Comparison of ENCODE assay signal across 13 cellular contexts in genomic region chr1:40851643-40852042, GRCh38.
"Had no signal": no experiment of that assay in that cellular context is flagged by ENCODE, and none has a peak within 500 bp of the region (broad histone marks: within the 10 kb centered on the region; RNA-seq: fewer than 3 reads in every experiment).

No MANE protein-coding gene starts in this region.

- H3K36me3 Mint-ChIP-seq: naive B cell had no signal

- ATAC-seq: left colon had no signal

- H3K27ac Mint-ChIP-seq: activated CD4-positive, alpha-beta memory T cell treated with anti-CD3 and anti-CD28 coated beads, Interleukin-2, amount 10 ng/mL, durations not matched to agents 7 days and 5 days; activated naive CD4-positive, alpha-beta T cell treated with anti-CD3 and anti-CD28 coated beads for 36 hours; stimulated activated naive CD8-positive, alpha-beta T cell treated with anti-CD3 and anti-CD28 coated beads, Interleukin-15, Interleukin-2, amounts not matched to agents 100 ng/mL and 50 ng/mL, for 24 hours had no signal

- H3K9me3 Mint-ChIP-seq: activated CD4-positive, alpha-beta memory T cell treated with anti-CD3 and anti-CD28 coated beads, Interleukin-2, amount 10 ng/mL, durations not matched to agents 7 days and 5 days; activated naive CD4-positive, alpha-beta T cell treated with anti-CD3 and anti-CD28 coated beads for 36 hours; naive B cell; stimulated activated naive CD8-positive, alpha-beta T cell treated with anti-CD3 and anti-CD28 coated beads, Interleukin-15, Interleukin-2, amounts not matched to agents 100 ng/mL and 50 ng/mL, for 24 hours had no signal

- H3K27me3 Mint-ChIP-seq: stimulated activated naive CD8-positive, alpha-beta T cell treated with anti-CD3 and anti-CD28 coated beads, Interleukin-15, Interleukin-2, amounts not matched to agents 100 ng/mL and 50 ng/mL, for 24 hours had no signal

- H3K4me3 Mint-ChIP-seq: activated CD4-positive, alpha-beta memory T cell treated with anti-CD3 and anti-CD28 coated beads, Interleukin-2, amount 10 ng/mL, durations not matched to agents 7 days and 5 days; activated naive CD4-positive, alpha-beta T cell treated with anti-CD3 and anti-CD28 coated beads for 36 hours; stimulated activated naive CD8-positive, alpha-beta T cell treated with anti-CD3 and anti-CD28 coated beads, Interleukin-15, Interleukin-2, amounts not matched to agents 100 ng/mL and 50 ng/mL, for 24 hours had no signal

- DNase-seq: activated CD4-positive, alpha-beta memory T cell treated with anti-CD3 and anti-CD28 coated beads, Interleukin-2, amount 10 ng/mL, durations not matched to agents 7 days and 5 days; activated CD8-positive, alpha-beta memory T cell treated with anti-CD3 and anti-CD28 coated beads, Interleukin-2, amount 50 U/mL, for 48 hours; activated naive CD4-positive, alpha-beta T cell treated with anti-CD3 and anti-CD28 coated beads for 36 hours; adrenal gland; caudate nucleus; colonic mucosa; effector CD4-positive, alpha-beta T cell; foreskin melanocyte; head of caudate nucleus; left colon; naive B cell; stimulated activated CD4-positive, alpha-beta T cell treated with anti-CD3 and anti-CD28 coated beads, Interleukin-2, amount 100 ng/mL, for 48 hours had no signal
